19 cellular contexts compared by ENCODE assay signal in genomic region chr5:175129619-175130018, GRCh38.
DNase-seq lines count a peak whose midpoint lies in the region; ATAC-seq, FAIRE-seq and TF ChIP-seq lines count a peak whose summit lies in the region.
"Had no signal": no experiment of that assay in that cellular context is flagged by ENCODE, and none has a peak within 500 bp of the region (broad histone marks: within the 10 kb centered on the region; RNA-seq: fewer than 3 reads in every experiment).

No MANE protein-coding gene starts in this region.

- intact Hi-C loops in HCT116 (cut with micrococcal nuclease): no loop called here

- H3K79me1 ChIP-seq in H1 (ENCODE audit: low read depth, low read length) (no peaks in the 10 kb centered on the region), mesendoderm (ENCODE audit: low read length) (no peaks in the 10 kb centered on the region)

- no peak overlapping the region for H2BK20ac ChIP-seq in H1 (ENCODE audit: low read length)

- no peak overlapping the region for H3K23ac ChIP-seq in H1 (ENCODE audit: insufficient read length)
- H3K23ac ChIP-seq in mesendoderm (ENCODE audit: low read length): no peak overlapping the region

- H3K9ac ChIP-seq in HCT116 (ENCODE audit: low read length) (no peak overlapping the region), H1 (replicated peaks in 1 of 4; ENCODE audit: extremely low read depth in 1 of 4, low read depth in 3 of 4, low read length in 3 of 4) (no peak overlapping the region), mesendoderm (ENCODE audit: low read length) (no peak overlapping the region)

- no peak overlapping the region for H2AK5ac ChIP-seq in H1 (ENCODE audit: low read depth, low read length)
- no peak overlapping the region for H2AK5ac ChIP-seq in mesendoderm (ENCODE audit: low read length)

- H3K4ac ChIP-seq in H1 (replicated peaks; ENCODE audit: insufficient read length, low read depth, low read length) (no peak overlapping the region), mesendoderm (ENCODE audit: low read depth, low read length) (no peak overlapping the region)

- no peak overlapping the region for H4K8ac ChIP-seq in H1 (ENCODE audit: extremely low read depth, insufficient read depth, low read length)
- H4K8ac ChIP-seq in mesendoderm (ENCODE audit: low read depth, low read length): no peak overlapping the region

- H3K36me3 ChIP-seq in HCT116 (ENCODE audit: control insufficient read depth in 1 of 2, insufficient read depth in 2 of 2, low read length in 2 of 2) (no peaks in the 10 kb centered on the region), H1 (ENCODE audit: control insufficient read depth in 2 of 4, insufficient read depth in 4 of 4, low read length in 3 of 4) (no peaks in the 10 kb centered on the region), mesendoderm (ENCODE audit: control insufficient read depth, insufficient read depth, low read length) (no peaks in the 10 kb centered on the region)

- TF ChIP-seq CTCF in HCT116 (IDR thresholded peaks at IDR 0.05 in 2 of 3, conservative IDR thresholded peaks at IDR 0.05 in 1 of 3; ENCODE audit: borderline replicate concordance in 1 of 3, insufficient read depth in 1 of 3, low read depth in 2 of 3, low read length in 2 of 3): no peak
- peak in 2 of 3 experiments; percentile 2 to 24; a peak in 2 of 4 replicates for TF ChIP-seq CTCF in H1 (IDR thresholded peaks at IDR 0.05; ENCODE audit: control extremely low read depth in 1 of 3, insufficient read depth in 1 of 3, low read depth in 1 of 3, low read length in 3 of 3)

- POLR2A ChIA-PET in HCT116 (lab: Charles Lee): no interaction called here
- POLR2A ChIA-PET in H1 (lab: Charles Lee; ENCODE audit: partially characterized antibody): no interaction called here

- H4K20me1 ChIP-seq in HCT116 (ENCODE audit: insufficient read depth) (no peaks in the 10 kb centered on the region), H1 (replicated peaks in 1 of 2; ENCODE audit: control insufficient read depth in 1 of 2, insufficient read depth in 2 of 2, low read length in 2 of 2) (no peaks in the 10 kb centered on the region)

- H3K18ac ChIP-seq in H1 (ENCODE audit: extremely low read depth, low read length): no peak overlapping the region
- H3K18ac ChIP-seq in mesendoderm (ENCODE audit: low read length): no peak overlapping the region

- 80% methylated on average over 4 of the region's 4 CpGs; no CpG with 5 or more reads in 1 of the 2 experiments for WGBS in H1 (ENCODE audit: extremely low coverage in 1 of 2, insufficient coverage in 1 of 2, insufficient read length in 1 of 2, insufficient replicate concordance in 2 of 2, low coverage in 1 of 2, low lambda C conversion rate in 2 of 2, missing lambda C conversion rate in 1 of 2), 2 experiments
- WGBS in mesendoderm (ENCODE audit: extremely low coverage, insufficient coverage, low lambda C conversion rate): no CpG with 5 or more reads among the region's 4 CpGs

- H3K9me3 ChIP-seq in HCT116 (ENCODE audit: control insufficient read depth in 1 of 2, insufficient read depth in 1 of 2, low read depth in 1 of 2, low read length in 2 of 2): no peaks in the 10 kb centered on the region
- H3K9me3 ChIP-seq in H1 (ENCODE audit: insufficient read depth in 2 of 2, low read depth in 1 of 2, low read length in 1 of 2): no peaks in the 10 kb centered on the region
- H3K9me3 ChIP-seq: A549 had no signal

- no peak overlapping the region for H2BK12ac ChIP-seq in H1 (ENCODE audit: low read depth, low read length)

- H3K9me2 ChIP-seq in HCT116 (ENCODE audit: insufficient read depth): no peaks in the 10 kb centered on the region

- no peaks in the 10 kb centered on the region for H3K23me2 ChIP-seq in H1 (ENCODE audit: low read depth, low read length)

- H3K4me1 ChIP-seq in HCT116 (ENCODE audit: control insufficient read depth in 1 of 2, insufficient read depth in 2 of 2, low read length in 2 of 2): peaks cover 20 to 27% of the 10 kb centered on the region in 2 experiments
- peaks cover 0 to 5% (median 3%) of the 10 kb centered on the region in 4 experiments; a peak in 2 of 7 replicates for H3K4me1 ChIP-seq in H1 (replicated peaks in 1 of 4; ENCODE audit: control insufficient read depth in 3 of 4, insufficient read depth in 4 of 4, low read length in 3 of 4)
- peaks cover 4% of the 10 kb centered on the region for H3K4me1 ChIP-seq in mesendoderm (ENCODE audit: control insufficient read depth, low read depth, low read length)
- H3K4me1 ChIP-seq: A549 had no signal

- H3K4me3 ChIP-seq in HCT116 (replicated peaks in 1 of 2; ENCODE audit: low read depth in 1 of 2, low read length in 2 of 2): no peak overlapping the region
- no peak overlapping the region for H3K4me3 ChIP-seq in H1 (ENCODE audit: extremely low read depth in 1 of 4, insufficient read depth in 2 of 4, low read depth in 3 of 4, low read length in 4 of 4)
- H3K4me3 ChIP-seq in mesendoderm (ENCODE audit: low read length): no peak overlapping the region
- H3K4me3 ChIP-seq: A549 had no signal

- CTCF ChIA-PET in HCT116 (lab: Charles Lee): no interaction called here
- CTCF ChIA-PET in H1 (lab: Charles Lee; ENCODE audit: partially characterized antibody): no interaction called here

- H3K27ac ChIP-seq in HCT116 (ENCODE audit: low read depth, low read length) (no peak overlapping the region), H1 (ENCODE audit: low read depth, low read length) (no peak overlapping the region), mesendoderm (ENCODE audit: low read depth, low read length) (no peak overlapping the region)
- H3K27ac ChIP-seq: A549, C4-2B had no signal

- H4K5ac ChIP-seq in H1 (ENCODE audit: insufficient read length, low read depth, low read length) (no peak overlapping the region), mesendoderm (ENCODE audit: low read length) (no peak overlapping the region)

- no peak for TF ChIP-seq POLR2A in HCT116 (IDR thresholded peaks at IDR 0.05; ENCODE audit: borderline replicate concordance, extremely low read depth, insufficient read depth, insufficient read length)
- TF ChIP-seq POLR2A in H1 (IDR thresholded peaks at IDR 0.05; ENCODE audit: control extremely low read depth in 1 of 2, low read depth in 2 of 2, low read length in 2 of 2): no peak

- no peaks in the 10 kb centered on the region for H3K79me2 ChIP-seq in HCT116 (ENCODE audit: insufficient read depth, low read length)
- H3K79me2 ChIP-seq in H1 (ENCODE audit: control insufficient read depth in 1 of 2, insufficient read depth in 2 of 2, low read length in 2 of 2): no peaks in the 10 kb centered on the region
- H3K79me2 ChIP-seq in mesendoderm (ENCODE audit: control insufficient read depth, insufficient read depth, low read length): no peaks in the 10 kb centered on the region

- FAIRE-seq in H1 (lab: Jason Lieb, UNC): no peak
- FAIRE-seq: A549, GM12892, GM18507, HepG2 had no signal

- H2BK120ac ChIP-seq in H1 (replicated peaks; ENCODE audit: low read depth, low read length): no peak overlapping the region
- no peak overlapping the region for H2BK120ac ChIP-seq in mesendoderm (ENCODE audit: low read depth, low read length)

- RAD21 ChIA-PET in HCT116 (lab: Charles Lee; ENCODE audit: low non-redundant PET in 1 of 2, low total read pairs in 2 of 2, uncharacterized antibody in 2 of 2, unreplicated experiment in 2 of 2): no interaction called here

- no TSS peak for BruUV-seq in HCT116 (replicated peaks; lab: Mats Ljungman, UMichigan)

- H2BK5ac ChIP-seq in H1 (ENCODE audit: low read depth, low read length) (no peak overlapping the region), mesendoderm (ENCODE audit: low read length) (no peak overlapping the region)

- H2BK15ac ChIP-seq in H1 (ENCODE audit: low read length): no peak overlapping the region
- H2BK15ac ChIP-seq in mesendoderm (replicated peaks; ENCODE audit: low read depth): no peak overlapping the region

- DNase-seq in HCT116 (ENCODE audit: low read depth, low spot score) (no peak), H1 (ENCODE audit: low read depth in 1 of 2, low spot score in 2 of 2) (no peak), mesendoderm (peak; percentile 31), SHP77 (lab: John Stamatoyannopoulos, UW) (no peak)
- DNase-seq in stimulated activated naive CD4-positive, alpha-beta T cell treated with Interleukin-2 at 50 U/mL for 16 hours (lab: John Stamatoyannopoulos, UW): no peak
- DNase-seq: AML-193; CD4-positive, alpha-beta memory T cell; DMS153; DMS79; GDM1; HCEC 1CT; HFFc6; KG1 had no signal

- H2AFZ ChIP-seq in HCT116 (ENCODE audit: low read depth, low read length, poor library complexity, severe bottlenecking): no peak overlapping the region
- no peak overlapping the region for H2AFZ ChIP-seq in H1 (ENCODE audit: low read length)

- H3K27me3 ChIP-seq in HCT116 (ENCODE audit: insufficient read depth, low read length) (no peaks in the 10 kb centered on the region), H1 (replicated peaks in 1 of 4; ENCODE audit: control insufficient read depth in 3 of 4, extremely low read depth in 1 of 4, insufficient read depth in 3 of 4, low read length in 3 of 4) (no peaks in the 10 kb centered on the region), mesendoderm (ENCODE audit: insufficient read depth, low read length, poor library complexity) (no peaks in the 10 kb centered on the region)

- no peak for ATAC-seq in HCT116
- no peak for ATAC-seq in HG03045 (IDR thresholded peaks at IDR 0.05; ENCODE audit: unreplicated experiment)
- ATAC-seq: A549, HepG2 had no signal

- no peak overlapping the region for H4K91ac ChIP-seq in H1 (replicated peaks; ENCODE audit: insufficient read length, low read length)

- no peak for TF ChIP-seq EP300 in H1 (IDR thresholded peaks at IDR 0.05; ENCODE audit: borderline replicate concordance in 1 of 2, low read depth in 2 of 2, low read length in 2 of 2)

- H3K4me2 ChIP-seq in HCT116 (ENCODE audit: low read length) (no peak overlapping the region), H1 (ENCODE audit: insufficient read depth in 1 of 2, low read depth in 2 of 2, low read length in 2 of 2) (no peak overlapping the region), mesendoderm (ENCODE audit: low read length) (no peak overlapping the region)
- H3K4me2 ChIP-seq: A549 had no signal

- TF ChIP-seq RAD21 in HCT116 (IDR thresholded peaks at IDR 0.05; ENCODE audit: low read depth) (peak; percentile 25; the same call in 1 of the 2 replicates), H1 (IDR thresholded peaks at IDR 0.05 in 1 of 2, conservative IDR thresholded peaks at IDR 0.05 in 1 of 2; ENCODE audit: low read depth in 2 of 2, low read length in 2 of 2) (peak; percentile 51 to 61)

- H3K56ac ChIP-seq in H1 (replicated peaks; ENCODE audit: insufficient read length, low read depth, low read length): no peak overlapping the region
- no peak overlapping the region for H3K56ac ChIP-seq in mesendoderm (ENCODE audit: low read length)

- H3K14ac ChIP-seq in H1 (ENCODE audit: insufficient read length): no peak overlapping the region

TF ChIP-seq in HCT116, 20 proteins besides CTCF, POLR2A, EP300 and RAD21 (continues in another document):
- TF ChIP-seq TCF7L2 (IDR thresholded peaks at IDR 0.05; ENCODE audit: borderline replicate concordance, extremely low read depth, insufficient read depth, insufficient read length): no peak
- TF ChIP-seq FOSL1 (IDR thresholded peaks at IDR 0.05; ENCODE audit: low read depth): no peak
- TF ChIP-seq JUND (IDR thresholded peaks at IDR 0.05): no peak

TF ChIP-seq in H1, 55 proteins besides CTCF, POLR2A, EP300 and RAD21 (continues in another document):
- no peak for TF ChIP-seq CTBP2 (IDR thresholded peaks at IDR 0.05; ENCODE audit: borderline replicate concordance, insufficient read depth, insufficient read length, low read length)
- TF ChIP-seq SP1 (IDR thresholded peaks at IDR 0.05; ENCODE audit: low read depth, low read length): no peak
- TF ChIP-seq RXRA (IDR thresholded peaks at IDR 0.05; ENCODE audit: insufficient read depth, low read depth, low read length): no peak

Comparison
In these comparisons a context has a peak if more than half of its experiments do, and no peak if none do; other contexts are left out.
1. CTCF ChIP-seq: peak in H1 (2 of 3); none in HCT116 (0 of 3).
2. Of the 16 proteins assayed by ChIP-seq in both H1 and HCT116: peak only in H1: CTCF; only in HCT116: none; in both: RAD21; in neither: 14.